ENCODE assay signal across 20 cellular contexts in genomic region chr20:43894531-43894930, GRCh38.
"Had no signal": no experiment of that assay in that cellular context is flagged by ENCODE, and none has a peak within 500 bp of the region (broad histone marks: within the 10 kb centered on the region; RNA-seq: fewer than 3 reads in every experiment).

No MANE protein-coding gene starts in this region.

- H3K4me1 ChIP-seq: gastrocnemius medialis, uterus had no signal

- H3K36me3 ChIP-seq: gastrocnemius medialis, neutrophil, tibial nerve, uterus had no signal

- H3K9me3 ChIP-seq: gastrocnemius medialis, neutrophil, uterus had no signal

- H3K4me3 ChIP-seq: gastrocnemius medialis, tibial nerve, uterus had no signal

- DNase-seq: activated CD4-positive, alpha-beta T cell treated with anti-CD3 and anti-CD28 coated beads, Interleukin-2, amount 10 ng/mL, durations not matched to agents 24 days and 14 days; activated CD4-positive, CD25-positive, alpha-beta regulatory T cell; activated CD8-positive, alpha-beta T cell treated with anti-CD3 and anti-CD28 coated beads for 36 hours; activated naive CD4-positive, alpha-beta T cell treated with Interleukin-2 at 50 U/mL for 16 hours; activated naive CD8-positive, alpha-beta T cell treated with anti-CD3 and anti-CD28 coated beads, Interleukin-2, amount 10 ng/mL, durations not matched to agents 7 days and 5 days; activated T-cell treated with anti-CD3 and anti-CD28 coated beads, Interleukin-2, amount 50 U/mL, for 24 hours; amygdala; cerebellar nuclear complex; cortex of kidney; effector CD4-positive, alpha-beta T cell; gastrocnemius medialis; head of caudate nucleus; mesenchymal stem cell; naive thymus-derived CD4-positive, alpha-beta T cell; stimulated activated CD4-positive, alpha-beta T cell treated with anti-CD3 and anti-CD28 coated beads, Interleukin-12 subunit alpha, Interleukin-12 subunit beta, amount 100 ng/mL, for 4 hours; stimulated activated CD4-positive, alpha-beta T cell treated with anti-CD3 and anti-CD28 coated beads, Interleukin-2, amount 100 ng/mL, for 24 hours; stimulated activated naive CD8-positive, alpha-beta T cell treated with anti-CD3 and anti-CD28 coated beads, Interleukin-15, Interleukin-2, amounts not matched to agents 100 U/mL and 50 U/mL, for 24 hours; uterus had no signal

- H3K27ac ChIP-seq: gastrocnemius medialis, neutrophil, tibial nerve, uterus had no signal

- ATAC-seq: activated CD8-positive, alpha-beta T cell treated with anti-CD3 and anti-CD28 coated beads for 36 hours; gastrocnemius medialis; naive thymus-derived CD4-positive, alpha-beta T cell; stimulated activated naive CD8-positive, alpha-beta T cell treated with anti-CD3 and anti-CD28 coated beads, Interleukin-15, Interleukin-2, amounts not matched to agents 100 U/mL and 50 U/mL, for 24 hours had no signal

- H3K27me3 ChIP-seq: tibial nerve, uterus had no signal
